In the genomic region with DNA sequence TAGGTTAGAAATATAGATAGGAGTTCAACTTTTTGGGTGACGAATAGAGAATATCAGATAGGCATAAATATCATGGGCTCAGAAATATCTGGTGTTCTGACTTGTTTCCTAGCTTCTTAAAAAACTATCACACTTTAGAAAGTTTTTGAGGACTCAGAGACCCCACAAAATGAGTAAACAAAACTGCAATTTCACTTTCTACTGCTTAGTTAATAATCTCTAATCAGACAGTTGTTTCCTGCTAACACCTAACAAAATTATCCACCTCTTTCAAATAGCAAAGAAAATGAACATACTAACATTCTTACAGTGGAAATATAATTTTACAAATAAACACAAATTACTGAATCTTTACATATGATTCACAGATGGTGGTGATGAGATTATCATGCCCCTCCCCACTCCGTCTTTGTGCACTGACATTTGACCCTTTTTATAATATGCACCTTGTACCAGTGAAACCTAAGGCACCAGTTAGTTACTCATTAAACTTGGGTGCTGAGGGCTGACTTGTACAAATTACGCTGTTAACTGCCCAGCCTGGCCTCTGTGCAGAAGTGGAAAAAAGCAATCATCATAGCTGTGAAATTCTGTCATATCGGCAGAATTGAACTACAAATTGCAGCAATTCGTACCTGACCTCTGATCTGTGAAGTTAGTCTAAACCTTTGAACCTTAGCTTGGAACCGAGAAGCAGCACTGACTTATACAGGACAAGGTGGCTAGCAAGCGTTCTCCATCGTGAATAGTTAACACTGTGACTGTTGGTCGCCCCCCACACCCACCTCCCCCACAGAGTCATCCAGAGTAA, we compare ENCODE assay signal across 2 cellular contexts.
TF ChIP-seq lines count a peak whose summit lies in the region.

No MANE protein-coding gene starts in this region.

TF ChIP-seq in HEK293T, 16 proteins besides CTCF, POLR2A, EP300 and RAD21 (continued from another document):
- no peak for TF ChIP-seq NFRKB (IDR thresholded peaks at IDR 0.05)

TF ChIP-seq in SK-N-SH treated with all-trans-retinoic acid at 6 μM for 48 hours, 23 proteins besides CTCF, POLR2A, EP300 and RAD21 (continued from another document):
- TF ChIP-seq, protein P1, sequence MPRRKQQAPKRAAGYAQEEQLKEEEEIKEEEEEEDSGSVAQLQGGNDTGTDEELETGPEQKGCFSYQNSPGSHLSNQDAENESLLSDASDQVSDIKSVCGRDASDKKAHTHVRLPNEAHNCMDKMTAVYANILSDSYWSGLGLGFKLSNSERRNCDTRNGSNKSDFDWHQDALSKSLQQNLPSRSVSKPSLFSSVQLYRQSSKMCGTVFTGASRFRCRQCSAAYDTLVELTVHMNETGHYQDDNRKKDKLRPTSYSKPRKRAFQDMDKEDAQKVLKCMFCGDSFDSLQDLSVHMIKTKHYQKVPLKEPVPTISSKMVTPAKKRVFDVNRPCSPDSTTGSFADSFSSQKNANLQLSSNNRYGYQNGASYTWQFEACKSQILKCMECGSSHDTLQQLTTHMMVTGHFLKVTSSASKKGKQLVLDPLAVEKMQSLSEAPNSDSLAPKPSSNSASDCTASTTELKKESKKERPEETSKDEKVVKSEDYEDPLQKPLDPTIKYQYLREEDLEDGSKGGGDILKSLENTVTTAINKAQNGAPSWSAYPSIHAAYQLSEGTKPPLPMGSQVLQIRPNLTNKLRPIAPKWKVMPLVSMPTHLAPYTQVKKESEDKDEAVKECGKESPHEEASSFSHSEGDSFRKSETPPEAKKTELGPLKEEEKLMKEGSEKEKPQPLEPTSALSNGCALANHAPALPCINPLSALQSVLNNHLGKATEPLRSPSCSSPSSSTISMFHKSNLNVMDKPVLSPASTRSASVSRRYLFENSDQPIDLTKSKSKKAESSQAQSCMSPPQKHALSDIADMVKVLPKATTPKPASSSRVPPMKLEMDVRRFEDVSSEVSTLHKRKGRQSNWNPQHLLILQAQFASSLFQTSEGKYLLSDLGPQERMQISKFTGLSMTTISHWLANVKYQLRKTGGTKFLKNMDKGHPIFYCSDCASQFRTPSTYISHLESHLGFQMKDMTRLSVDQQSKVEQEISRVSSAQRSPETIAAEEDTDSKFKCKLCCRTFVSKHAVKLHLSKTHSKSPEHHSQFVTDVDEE (CRISPR knock-in tag; IDR thresholded peaks at IDR 0.05), result no peak
- TF ChIP-seq, protein P2, sequence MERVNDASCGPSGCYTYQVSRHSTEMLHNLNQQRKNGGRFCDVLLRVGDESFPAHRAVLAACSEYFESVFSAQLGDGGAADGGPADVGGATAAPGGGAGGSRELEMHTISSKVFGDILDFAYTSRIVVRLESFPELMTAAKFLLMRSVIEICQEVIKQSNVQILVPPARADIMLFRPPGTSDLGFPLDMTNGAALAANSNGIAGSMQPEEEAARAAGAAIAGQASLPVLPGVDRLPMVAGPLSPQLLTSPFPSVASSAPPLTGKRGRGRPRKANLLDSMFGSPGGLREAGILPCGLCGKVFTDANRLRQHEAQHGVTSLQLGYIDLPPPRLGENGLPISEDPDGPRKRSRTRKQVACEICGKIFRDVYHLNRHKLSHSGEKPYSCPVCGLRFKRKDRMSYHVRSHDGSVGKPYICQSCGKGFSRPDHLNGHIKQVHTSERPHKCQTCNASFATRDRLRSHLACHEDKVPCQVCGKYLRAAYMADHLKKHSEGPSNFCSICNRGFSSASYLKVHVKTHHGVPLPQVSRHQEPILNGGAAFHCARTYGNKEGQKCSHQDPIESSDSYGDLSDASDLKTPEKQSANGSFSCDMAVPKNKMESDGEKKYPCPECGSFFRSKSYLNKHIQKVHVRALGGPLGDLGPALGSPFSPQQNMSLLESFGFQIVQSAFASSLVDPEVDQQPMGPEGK (CRISPR knock-in tag; IDR thresholded peaks at IDR 0.05; ENCODE audit: borderline replicate concordance), result no peak
- TF ChIP-seq ZNF8 (CRISPR knock-in tag; IDR thresholded peaks at IDR 0.05) (no peak), OSR1 (CRISPR knock-in tag; IDR thresholded peaks at IDR 0.05) (no peak), ZFP3 (CRISPR knock-in tag; IDR thresholded peaks at IDR 0.05) (no peak), TOX (CRISPR knock-in tag; IDR thresholded peaks at IDR 0.05; ENCODE audit: borderline replicate concordance) (no peak), ZC3H10 (CRISPR knock-in tag; IDR thresholded peaks at IDR 0.05) (no peak), ISL1 (CRISPR knock-in tag; IDR thresholded peaks at IDR 0.05) (no peak)
- TF ChIP-seq, protein P3, sequence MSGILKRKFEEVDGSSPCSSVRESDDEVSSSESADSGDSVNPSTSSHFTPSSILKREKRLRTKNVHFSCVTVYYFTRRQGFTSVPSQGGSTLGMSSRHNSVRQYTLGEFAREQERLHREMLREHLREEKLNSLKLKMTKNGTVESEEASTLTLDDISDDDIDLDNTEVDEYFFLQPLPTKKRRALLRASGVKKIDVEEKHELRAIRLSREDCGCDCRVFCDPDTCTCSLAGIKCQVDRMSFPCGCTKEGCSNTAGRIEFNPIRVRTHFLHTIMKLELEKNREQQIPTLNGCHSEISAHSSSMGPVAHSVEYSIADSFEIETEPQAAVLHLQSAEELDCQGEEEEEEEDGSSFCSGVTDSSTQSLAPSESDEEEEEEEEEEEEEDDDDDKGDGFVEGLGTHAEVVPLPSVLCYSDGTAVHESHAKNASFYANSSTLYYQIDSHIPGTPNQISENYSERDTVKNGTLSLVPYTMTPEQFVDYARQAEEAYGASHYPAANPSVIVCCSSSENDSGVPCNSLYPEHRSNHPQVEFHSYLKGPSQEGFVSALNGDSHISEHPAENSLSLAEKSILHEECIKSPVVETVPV (CRISPR knock-in tag; IDR thresholded peaks at IDR 0.05), result no peak
- TF ChIP-seq, protein P4, sequence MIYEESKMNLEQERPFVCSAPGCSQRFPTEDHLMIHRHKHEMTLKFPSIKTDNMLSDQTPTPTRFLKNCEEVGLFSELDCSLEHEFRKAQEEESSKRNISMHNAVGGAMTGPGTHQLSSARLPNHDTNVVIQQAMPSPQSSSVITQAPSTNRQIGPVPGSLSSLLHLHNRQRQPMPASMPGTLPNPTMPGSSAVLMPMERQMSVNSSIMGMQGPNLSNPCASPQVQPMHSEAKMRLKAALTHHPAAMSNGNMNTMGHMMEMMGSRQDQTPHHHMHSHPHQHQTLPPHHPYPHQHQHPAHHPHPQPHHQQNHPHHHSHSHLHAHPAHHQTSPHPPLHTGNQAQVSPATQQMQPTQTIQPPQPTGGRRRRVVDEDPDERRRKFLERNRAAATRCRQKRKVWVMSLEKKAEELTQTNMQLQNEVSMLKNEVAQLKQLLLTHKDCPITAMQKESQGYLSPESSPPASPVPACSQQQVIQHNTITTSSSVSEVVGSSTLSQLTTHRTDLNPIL (CRISPR knock-in tag; IDR thresholded peaks at IDR 0.05; ENCODE audit: low read depth), result no peak
